ENCODE assay signal across 23 cellular contexts in the genomic region with DNA sequence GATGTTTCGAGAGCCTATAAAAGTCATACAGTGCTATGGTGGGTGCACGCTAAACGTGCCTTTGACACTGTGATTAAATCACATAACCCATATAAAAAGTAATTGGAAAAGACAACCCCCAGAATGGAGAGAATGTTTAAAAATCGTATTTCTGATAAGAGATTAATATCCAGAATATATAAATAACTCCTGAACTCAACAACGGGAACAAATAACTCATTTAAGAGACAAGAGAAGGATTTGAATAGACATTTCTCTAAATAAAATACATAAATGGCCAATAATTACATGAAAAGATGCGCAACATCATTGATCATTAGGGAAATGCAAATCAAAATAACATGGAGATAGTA. TPM values are rescaled to one million over a fixed set of nuclear protein-coding genes. Genes with fewer than 3 reads are reported as not detected.
DNase-seq lines count a peak whose midpoint lies in the region; ATAC-seq, FAIRE-seq and TF ChIP-seq lines count a peak whose summit lies in the region.
"Had no signal": no experiment of that assay in that cellular context is flagged by ENCODE, and none has a peak within 500 bp of the region (broad histone marks: within the 10 kb centered on the region; RNA-seq: fewer than 3 reads in every experiment).

No MANE protein-coding gene starts in this region.

- no peaks in the 10 kb centered on the region for H3K9me2 ChIP-seq in OCI-LY7 (ENCODE audit: insufficient read depth, low read length)

- H3K4me1 ChIP-seq in OCI-LY7 (ENCODE audit: insufficient read depth, low read length, poor library complexity, severe bottlenecking) (no peaks in the 10 kb centered on the region), pancreas (peaks cover 0 to 6% (median 0%) of the 10 kb centered on the region in 3 donors)

- CTCF ChIA-PET in OCI-LY7 (lab: Charles Lee; ENCODE audit: unreplicated experiment): interaction anchor here (0.5 kb wide), 1 partner anchor 247 kb away, joined by 3 read pairs; no protein-coding TSS in a partner anchor

- POLR2A ChIA-PET in OCI-LY7 (lab: Charles Lee): interaction anchor here (0.6 kb wide), 1 partner anchor 128 kb away, joined by 3 read pairs; no protein-coding TSS in a partner anchor

- H3K27ac ChIP-seq in C4-2B: no peak overlapping the region
- H3K27ac ChIP-seq in OCI-LY7 (ENCODE audit: low read depth, low read length, poor library complexity, severe bottlenecking): no peak overlapping the region
- H3K27ac ChIP-seq in pancreas: no peak overlapping the region
- H3K27ac ChIP-seq: tibial artery had no signal

- H3K9me3 ChIP-seq in OCI-LY7 (ENCODE audit: low read length): no peaks in the 10 kb centered on the region
- no peaks in the 10 kb centered on the region for H3K9me3 ChIP-seq in pancreas

- FAIRE-seq in pancreas (lab: Jason Lieb, UNC): peak; percentile 20
- FAIRE-seq: GM19239 had no signal

- H3K36me3 Mint-ChIP-seq in chondrocyte (ENCODE audit: low read depth): no peaks in the 10 kb centered on the region
- H3K36me3 Mint-ChIP-seq: CD8-positive, alpha-beta memory T cell had no signal

- intact Hi-C loops in OCI-LY7 (cut with micrococcal nuclease; ENCODE audit: unreplicated experiment) (loop anchor here (2.0 kb wide), 1 partner anchor 111 kb away; no protein-coding TSS in a partner anchor), pancreas (cut with DNase I) (no loop called here)

- no TSS peak for BruUV-seq in OCI-LY7 (replicated peaks; lab: Mats Ljungman, UMichigan)

- ATAC-seq in pancreas (no peak), HG03175 (IDR thresholded peaks at IDR 0.05; ENCODE audit: unreplicated experiment) (no peak), GM19023 (IDR thresholded peaks at IDR 0.05; ENCODE audit: unreplicated experiment) (no peak)
- ATAC-seq: effector memory CD8-positive, alpha-beta T cell had no signal

- TF ChIP-seq CTCF in C4-2B (conservative IDR thresholded peaks at IDR 0.05) (peak; percentile 66), OCI-LY7 (conservative IDR thresholded peaks at IDR 0.05; ENCODE audit: low read length) (peak; percentile 7), chondrocyte (IDR thresholded peaks at IDR 0.05) (peak; percentile 67), pancreas (IDR thresholded peaks at IDR 0.05) (no peak)

- H3K36me3 ChIP-seq in OCI-LY7 (ENCODE audit: insufficient read depth, low read length) (no peaks in the 10 kb centered on the region), pancreas (no peaks in the 10 kb centered on the region)
- H3K36me3 ChIP-seq: tibial artery had no signal

- no peak overlapping the region for H3K27ac Mint-ChIP-seq in chondrocyte (ENCODE audit: unreplicated experiment)
- H3K27ac Mint-ChIP-seq: activated T-helper 2 cell treated with anti-CD3 and anti-CD28 coated beads, Interferon-gamma antibody, Interleukin-2, Interleukin-4, amounts not matched to agents 10 μg/mL and 5 μg/mL and 100 μg/mL, durations not matched to agents 14 hours and 24 hours and 36 hours; CD8-positive, alpha-beta memory T cell; effector memory CD8-positive, alpha-beta T cell; immature natural killer cell; T-helper 2 cell treated with Interferon-gamma antibody and Interleukin-4, amounts not matched to agents 5 μg/mL and 100 μg/mL, for 36 hours had no signal

- WGBS in pancreas, 2 donors: 14 to 16% methylated on average over 6 of the region's 6 CpGs

- H3K4me2 ChIP-seq in OCI-LY7 (ENCODE audit: low read length): no peak overlapping the region

- no peak for DNase-seq in OCI-LY7 (ENCODE audit: low spot score)
- no peak for DNase-seq in chondrocyte (ENCODE audit: low spot score)
- DNase-seq in pancreas: no peak
- DNase-seq in mucosa of gallbladder (ENCODE audit: low spot score): no peak
- DNase-seq in NK-92 treated with Interleukin-12 subunit alpha and Interleukin-12 subunit beta, amount 100 ng/mL, for 24 hours (lab: John Stamatoyannopoulos, UW): no peak
- DNase-seq: CD8-positive, alpha-beta memory T cell; cerebellar nuclear complex; effector memory CD8-positive, alpha-beta T cell; immature natural killer cell; naive B cell had no signal

- no peak overlapping the region for H3K4me3 Mint-ChIP-seq in chondrocyte (ENCODE audit: unreplicated experiment)
- H3K4me3 Mint-ChIP-seq: naive B cell; T-helper 2 cell treated with Interferon-gamma antibody and Interleukin-4, amounts not matched to agents 5 μg/mL and 100 μg/mL, for 36 hours had no signal

- peaks cover 48% of the 10 kb centered on the region for H3K4me1 Mint-ChIP-seq in chondrocyte (ENCODE audit: low read depth)

- no peaks in the 10 kb centered on the region for H3K9me3 Mint-ChIP-seq in chondrocyte (ENCODE audit: low read depth)
- H3K9me3 Mint-ChIP-seq: effector memory CD8-positive, alpha-beta T cell; T-helper 2 cell treated with Interferon-gamma antibody and Interleukin-4, amounts not matched to agents 5 μg/mL and 100 μg/mL, for 36 hours had no signal

- H4K20me1 ChIP-seq in OCI-LY7 (ENCODE audit: insufficient read depth, low read length): no peaks in the 10 kb centered on the region

- H3K27me3 ChIP-seq in pancreas: peaks cover 0 to 26% (median 10%) of the 10 kb centered on the region in 4 donors

- no peak overlapping the region for H2AFZ ChIP-seq in OCI-LY7 (ENCODE audit: low read length)

- H3K4me3 ChIP-seq in OCI-LY7 (ENCODE audit: low read depth, low read length, poor library complexity, severe bottlenecking) (no peak overlapping the region), pancreas (peak overlapping the region in 1 of 4 donors; percentile 39)

- peaks cover 35% of the 10 kb centered on the region for H3K27me3 Mint-ChIP-seq in chondrocyte (ENCODE audit: low read depth)

- no peaks in the 10 kb centered on the region for H3K79me2 ChIP-seq in OCI-LY7 (ENCODE audit: insufficient read depth, low read depth, low read length)

RNA-seq across cellular contexts. Expression of gene IGFL4, which starts 37.0 kb away (rescaled TPM):
- total RNA-seq in OCI-LY7 (2014; rRNA removed; shearing (Covaris generic)): not detected in 2 replicates
- total RNA-seq in OCI-LY7 (2022) (not detected in 2 replicates), chondrocyte (0.15 TPM in 1 of 3 replicates, not detected in the others), pancreas (under 1 TPM in 2 of 6 donors, not detected in 4; 0.15 to 0.28 TPM), mucosa of gallbladder (not detected)
- polyA plus RNA-seq in pancreas: under 1 TPM; 0.04 to 0.21 TPM
- total RNA-seq: activated CD8-positive, alpha-beta memory T cell treated with anti-CD3 and anti-CD28 coated beads for 36 hours; activated T-helper 2 cell treated with anti-CD3 and anti-CD28 coated beads, Interferon-gamma antibody, Interleukin-2, Interleukin-4, amounts not matched to agents 10 μg/mL and 5 μg/mL and 100 μg/mL, durations not matched to agents 14 hours and 24 hours and 36 hours; CD8-positive, alpha-beta memory T cell; fibroblast of lung; HT1080 had no signal
- polyA plus RNA-seq: CD8-positive, alpha-beta memory T cell; fibroblast of lung; immature natural killer cell had no signal

RNA-seq across cellular contexts. Expression of gene IGFL3, which starts 46.7 kb away (rescaled TPM):
- not detected in 2 replicates for total RNA-seq in OCI-LY7 (2014; rRNA removed; shearing (Covaris generic))
- not detected in 2 replicates for total RNA-seq in OCI-LY7 (2022)
- total RNA-seq in chondrocyte: 0.70 to 1.1 TPM in 2 of 3 replicates, not detected in the other
- total RNA-seq in pancreas: not detected
- not detected for polyA plus RNA-seq in pancreas
- total RNA-seq in mucosa of gallbladder: not detected
- total RNA-seq: activated CD8-positive, alpha-beta memory T cell treated with anti-CD3 and anti-CD28 coated beads for 36 hours; activated T-helper 2 cell treated with anti-CD3 and anti-CD28 coated beads, Interferon-gamma antibody, Interleukin-2, Interleukin-4, amounts not matched to agents 10 μg/mL and 5 μg/mL and 100 μg/mL, durations not matched to agents 14 hours and 24 hours and 36 hours; CD8-positive, alpha-beta memory T cell; fibroblast of lung; SK-MEL-5 had no signal
- polyA plus RNA-seq: adipose tissue; CD8-positive, alpha-beta memory T cell; fibroblast of lung; immature natural killer cell had no signal

RNA-seq across cellular contexts. Expression of gene PGLYRP1, which starts 54.9 kb away (rescaled TPM):
- not detected in 2 replicates for total RNA-seq in OCI-LY7 (2014; rRNA removed; shearing (Covaris generic))
- total RNA-seq in OCI-LY7 (2022) (not detected in 2 replicates), chondrocyte (not detected in 3 replicates), pancreas (under 1 TPM in 1 of 6 donors, not detected in 5; 0.20 TPM), mucosa of gallbladder (not detected)
- polyA plus RNA-seq in pancreas: not detected
- total RNA-seq: activated CD8-positive, alpha-beta memory T cell treated with anti-CD3 and anti-CD28 coated beads for 36 hours; activated T-helper 2 cell treated with anti-CD3 and anti-CD28 coated beads, Interferon-gamma antibody, Interleukin-2, Interleukin-4, amounts not matched to agents 10 μg/mL and 5 μg/mL and 100 μg/mL, durations not matched to agents 14 hours and 24 hours and 36 hours; CD8-positive, alpha-beta memory T cell; fibroblast of lung; HT1080; lower leg skin; SK-MEL-5 had no signal
- polyA plus RNA-seq: CD8-positive, alpha-beta memory T cell; fibroblast of lung; immature natural killer cell had no signal

Comparison
In these comparisons a context has a peak if more than half of its experiments do, and no peak if none do; other contexts are left out.
1. CTCF ChIP-seq: peak in C4-2B (single experiment), OCI-LY7 (single experiment) and chondrocyte (single experiment); none in pancreas (0 of 4).